1 cellular context compared by ENCODE assay signal in genomic region chr17:4542003-4542725, GRCh38.
TF ChIP-seq lines count a peak whose summit lies in the region.

No MANE protein-coding gene starts in this region.

TF ChIP-seq in IMR-90, 13 proteins besides CTCF, POLR2A, EP300 and RAD21:
- no peak for TF ChIP-seq BHLHE40 (IDR thresholded peaks at IDR 0.05; ENCODE audit: low read depth, low read length)
- no peak for TF ChIP-seq SMC3 (IDR thresholded peaks at IDR 0.05; ENCODE audit: low read depth, low read length)
- no peak for TF ChIP-seq ELK1 (IDR thresholded peaks at IDR 0.05; ENCODE audit: borderline replicate concordance, low read depth, low read length)
- no peak for TF ChIP-seq NFE2L2 (IDR thresholded peaks at IDR 0.05; ENCODE audit: low read depth, low read length)
- no peak for TF ChIP-seq RCOR1 (IDR thresholded peaks at IDR 0.05; ENCODE audit: insufficient replicate concordance, low read length)
- no peak for TF ChIP-seq CEBPB (IDR thresholded peaks at IDR 0.05; ENCODE audit: low read depth, low read length)
- no peak for TF ChIP-seq MAFK (IDR thresholded peaks at IDR 0.05; ENCODE audit: low read depth, low read length)
- TF ChIP-seq FOS (IDR thresholded peaks at IDR 0.05; ENCODE audit: low read depth, low read length): no peak
- no peak for TF ChIP-seq USF2 (IDR thresholded peaks at IDR 0.05; ENCODE audit: low read depth, low read length)
- no peak for TF ChIP-seq CHD1 (IDR thresholded peaks at IDR 0.05; ENCODE audit: low read depth, low read length)
- no peak for TF ChIP-seq MAZ (IDR thresholded peaks at IDR 0.05; ENCODE audit: borderline replicate concordance, low read depth, low read length)
- TF ChIP-seq MXI1 (IDR thresholded peaks at IDR 0.05; ENCODE audit: borderline replicate concordance, low read depth, low read length): no peak
- no peak for TF ChIP-seq RFX5 (IDR thresholded peaks at IDR 0.05; ENCODE audit: low read depth, low read length)
